In the genomic region with DNA sequence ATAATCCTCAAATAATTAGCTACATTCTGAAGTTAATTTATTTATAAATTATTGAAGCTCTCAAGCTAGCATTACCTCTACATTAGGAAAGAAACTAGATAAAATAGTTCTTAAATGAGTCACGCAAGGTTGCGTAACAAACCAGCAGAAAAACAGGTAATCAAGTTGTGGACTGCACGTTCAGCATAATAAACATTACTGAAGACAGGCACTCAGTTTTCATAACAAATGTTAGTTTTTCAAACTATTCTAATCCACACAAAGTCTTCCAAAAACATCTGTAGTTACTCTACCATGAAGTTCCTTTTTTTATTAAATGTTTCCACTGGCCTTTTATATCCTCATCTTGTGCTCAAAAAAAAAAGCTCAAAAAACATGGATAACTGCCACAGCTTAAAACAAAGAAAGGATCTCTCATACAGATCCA, we compare ENCODE assay signal across 1 cellular context.
A peak's percentile ranks its signal among the peaks of the same experiment; 100 is the strongest.
TF ChIP-seq lines count a peak whose summit lies in the region.

No MANE protein-coding gene starts in this region.

TF ChIP-seq in HepG2, 621 proteins besides CTCF, POLR2A, EP300 and RAD21 (continued from another document):
- TF ChIP-seq ARID5B (CRISPR knock-in tag; IDR thresholded peaks at IDR 0.05): peak; percentile 80
- TF ChIP-seq CEBPB (IDR thresholded peaks at IDR 0.05; ENCODE audit: borderline replicate concordance, low read depth, low read length): peak; percentile 98
- no peak for TF ChIP-seq IRX3 (CRISPR knock-in tag; IDR thresholded peaks at IDR 0.05; ENCODE audit: borderline replicate concordance, low read depth)
- no peak for TF ChIP-seq ZSCAN20 (CRISPR knock-in tag; IDR thresholded peaks at IDR 0.05; ENCODE audit: borderline replicate concordance)
- 0 out of 2 replicates have a peak, but pooled peaks have one; percentile 36 for TF ChIP-seq FOXK1 (CRISPR knock-in tag; IDR thresholded peaks at IDR 0.05; ENCODE audit: borderline replicate concordance, low read depth)
- no peak for TF ChIP-seq RFXAP (CRISPR knock-in tag; IDR thresholded peaks at IDR 0.05; ENCODE audit: borderline replicate concordance)
- TF ChIP-seq, protein P1, sequence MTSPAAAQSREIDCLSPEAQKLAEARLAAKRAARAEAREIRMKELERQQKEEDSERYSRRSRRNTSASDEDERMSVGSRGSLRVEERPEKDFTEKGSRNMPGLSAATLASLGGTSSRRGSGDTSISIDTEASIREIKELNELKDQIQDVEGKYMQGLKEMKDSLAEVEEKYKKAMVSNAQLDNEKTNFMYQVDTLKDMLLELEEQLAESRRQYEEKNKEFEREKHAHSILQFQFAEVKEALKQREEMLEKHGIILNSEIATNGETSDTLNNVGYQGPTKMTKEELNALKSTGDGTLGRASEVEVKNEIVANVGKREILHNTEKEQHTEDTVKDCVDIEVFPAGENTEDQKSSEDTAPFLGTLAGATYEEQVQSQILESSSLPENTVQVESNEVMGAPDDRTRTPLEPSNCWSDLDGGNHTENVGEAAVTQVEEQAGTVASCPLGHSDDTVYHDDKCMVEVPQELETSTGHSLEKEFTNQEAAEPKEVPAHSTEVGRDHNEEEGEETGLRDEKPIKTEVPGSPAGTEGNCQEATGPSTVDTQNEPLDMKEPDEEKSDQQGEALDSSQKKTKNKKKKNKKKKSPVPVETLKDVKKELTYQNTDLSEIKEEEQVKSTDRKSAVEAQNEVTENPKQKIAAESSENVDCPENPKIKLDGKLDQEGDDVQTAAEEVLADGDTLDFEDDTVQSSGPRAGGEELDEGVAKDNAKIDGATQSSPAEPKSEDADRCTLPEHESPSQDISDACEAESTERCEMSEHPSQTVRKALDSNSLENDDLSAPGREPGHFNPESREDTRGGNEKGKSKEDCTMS (CRISPR knock-in tag; conservative IDR thresholded peaks at IDR 0.05): no peak
- TF ChIP-seq JUN (CRISPR knock-in tag; IDR thresholded peaks at IDR 0.05): peak; percentile 59
- peak; percentile 34 to 49 for TF ChIP-seq MAFK (conservative IDR thresholded peaks at IDR 0.05 in 1 of 2, IDR thresholded peaks at IDR 0.05 in 1 of 2; ENCODE audit: low read length in 2 of 2)
- TF ChIP-seq, protein P2, sequence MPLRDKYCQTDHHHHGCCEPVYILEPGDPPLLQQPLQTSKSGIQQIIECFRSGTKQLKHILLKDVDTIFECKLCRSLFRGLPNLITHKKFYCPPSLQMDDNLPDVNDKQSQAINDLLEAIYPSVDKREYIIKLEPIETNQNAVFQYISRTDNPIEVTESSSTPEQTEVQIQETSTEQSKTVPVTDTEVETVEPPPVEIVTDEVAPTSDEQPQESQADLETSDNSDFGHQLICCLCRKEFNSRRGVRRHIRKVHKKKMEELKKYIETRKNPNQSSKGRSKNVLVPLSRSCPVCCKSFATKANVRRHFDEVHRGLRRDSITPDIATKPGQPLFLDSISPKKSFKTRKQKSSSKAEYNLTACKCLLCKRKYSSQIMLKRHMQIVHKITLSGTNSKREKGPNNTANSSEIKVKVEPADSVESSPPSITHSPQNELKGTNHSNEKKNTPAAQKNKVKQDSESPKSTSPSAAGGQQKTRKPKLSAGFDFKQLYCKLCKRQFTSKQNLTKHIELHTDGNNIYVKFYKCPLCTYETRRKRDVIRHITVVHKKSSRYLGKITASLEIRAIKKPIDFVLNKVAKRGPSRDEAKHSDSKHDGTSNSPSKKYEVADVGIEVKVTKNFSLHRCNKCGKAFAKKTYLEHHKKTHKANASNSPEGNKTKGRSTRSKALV (CRISPR knock-in tag; IDR thresholded peaks at IDR 0.05): no peak
- peak; percentile 47; the same call in 1 of the 2 replicates for TF ChIP-seq JUNB (CRISPR knock-in tag; IDR thresholded peaks at IDR 0.05; ENCODE audit: borderline replicate concordance)
- TF ChIP-seq ZNF292 (CRISPR knock-in tag; IDR thresholded peaks at IDR 0.05; ENCODE audit: borderline replicate concordance, low read depth): no peak
- no peak for TF ChIP-seq ZNF703 (CRISPR knock-in tag; IDR thresholded peaks at IDR 0.05; ENCODE audit: borderline replicate concordance)
- TF ChIP-seq ZIK1 (CRISPR knock-in tag; IDR thresholded peaks at IDR 0.05; ENCODE audit: borderline replicate concordance, low read depth): no peak
- no peak for TF ChIP-seq ARID2 (CRISPR knock-in tag; IDR thresholded peaks at IDR 0.05; ENCODE audit: borderline replicate concordance)
- peak; percentile 39; the same call in 1 of the 2 replicates for TF ChIP-seq MED1 (CRISPR knock-in tag; IDR thresholded peaks at IDR 0.05)
- no peak for TF ChIP-seq TP53 (CRISPR knock-in tag; conservative IDR thresholded peaks at IDR 0.05)
- TF ChIP-seq MAFF (IDR thresholded peaks at IDR 0.05; ENCODE audit: low read depth, low read length): peak; percentile 35; the same call in 1 of the 2 replicates
- 0 out of 2 replicates have a peak, but pooled peaks have one; percentile 7 for TF ChIP-seq PPARG (CRISPR knock-in tag; conservative IDR thresholded peaks at IDR 0.05)
- TF ChIP-seq BRD4 (CRISPR knock-in tag; IDR thresholded peaks at IDR 0.05): no peak
- TF ChIP-seq KDM6A (CRISPR knock-in tag; IDR thresholded peaks at IDR 0.05; ENCODE audit: low read depth): no peak
- no peak for TF ChIP-seq ZGPAT (CRISPR knock-in tag; IDR thresholded peaks at IDR 0.05)
- no peak for TF ChIP-seq RBM39 (IDR thresholded peaks at IDR 0.05; ENCODE audit: low read depth, low read length, poor library complexity, severe bottlenecking)
- TF ChIP-seq KLF6 (CRISPR knock-in tag; IDR thresholded peaks at IDR 0.05): 0 out of 2 replicates have a peak, but pooled peaks have one; percentile 50
- peak; percentile 93 for TF ChIP-seq JUND (CRISPR knock-in tag; IDR thresholded peaks at IDR 0.05)
- TF ChIP-seq GATAD2A (CRISPR knock-in tag; IDR thresholded peaks at IDR 0.05): peak; percentile 75
- TF ChIP-seq SPEN (CRISPR knock-in tag; IDR thresholded peaks at IDR 0.05; ENCODE audit: low read depth): no peak
- TF ChIP-seq FOSL1 (CRISPR knock-in tag; IDR thresholded peaks at IDR 0.05; ENCODE audit: borderline replicate concordance): peak; percentile 93
- TF ChIP-seq, protein P3, sequence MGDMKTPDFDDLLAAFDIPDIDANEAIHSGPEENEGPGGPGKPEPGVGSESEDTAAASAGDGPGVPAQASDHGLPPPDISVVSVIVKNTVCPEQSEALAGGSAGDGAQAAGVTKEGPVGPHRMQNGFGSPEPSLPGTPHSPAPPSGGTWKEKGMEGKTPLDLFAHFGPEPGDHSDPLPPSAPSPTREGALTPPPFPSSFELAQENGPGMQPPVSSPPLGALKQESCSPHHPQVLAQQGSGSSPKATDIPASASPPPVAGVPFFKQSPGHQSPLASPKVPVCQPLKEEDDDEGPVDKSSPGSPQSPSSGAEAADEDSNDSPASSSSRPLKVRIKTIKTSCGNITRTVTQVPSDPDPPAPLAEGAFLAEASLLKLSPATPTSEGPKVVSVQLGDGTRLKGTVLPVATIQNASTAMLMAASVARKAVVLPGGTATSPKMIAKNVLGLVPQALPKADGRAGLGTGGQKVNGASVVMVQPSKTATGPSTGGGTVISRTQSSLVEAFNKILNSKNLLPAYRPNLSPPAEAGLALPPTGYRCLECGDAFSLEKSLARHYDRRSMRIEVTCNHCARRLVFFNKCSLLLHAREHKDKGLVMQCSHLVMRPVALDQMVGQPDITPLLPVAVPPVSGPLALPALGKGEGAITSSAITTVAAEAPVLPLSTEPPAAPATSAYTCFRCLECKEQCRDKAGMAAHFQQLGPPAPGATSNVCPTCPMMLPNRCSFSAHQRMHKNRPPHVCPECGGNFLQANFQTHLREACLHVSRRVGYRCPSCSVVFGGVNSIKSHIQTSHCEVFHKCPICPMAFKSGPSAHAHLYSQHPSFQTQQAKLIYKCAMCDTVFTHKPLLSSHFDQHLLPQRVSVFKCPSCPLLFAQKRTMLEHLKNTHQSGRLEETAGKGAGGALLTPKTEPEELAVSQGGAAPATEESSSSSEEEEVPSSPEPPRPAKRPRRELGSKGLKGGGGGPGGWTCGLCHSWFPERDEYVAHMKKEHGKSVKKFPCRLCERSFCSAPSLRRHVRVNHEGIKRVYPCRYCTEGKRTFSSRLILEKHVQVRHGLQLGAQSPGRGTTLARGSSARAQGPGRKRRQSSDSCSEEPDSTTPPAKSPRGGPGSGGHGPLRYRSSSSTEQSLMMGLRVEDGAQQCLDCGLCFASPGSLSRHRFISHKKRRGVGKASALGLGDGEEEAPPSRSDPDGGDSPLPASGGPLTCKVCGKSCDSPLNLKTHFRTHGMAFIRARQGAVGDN (CRISPR knock-in tag; IDR thresholded peaks at IDR 0.05): no peak
- TF ChIP-seq THAP11 (CRISPR knock-in tag; IDR thresholded peaks at IDR 0.05): peak; percentile 80
- no peak for TF ChIP-seq ZNF431 (CRISPR knock-in tag; IDR thresholded peaks at IDR 0.05; ENCODE audit: borderline replicate concordance, low read depth)
